ENCODE assay signal across 1 cellular context in the genomic region with DNA sequence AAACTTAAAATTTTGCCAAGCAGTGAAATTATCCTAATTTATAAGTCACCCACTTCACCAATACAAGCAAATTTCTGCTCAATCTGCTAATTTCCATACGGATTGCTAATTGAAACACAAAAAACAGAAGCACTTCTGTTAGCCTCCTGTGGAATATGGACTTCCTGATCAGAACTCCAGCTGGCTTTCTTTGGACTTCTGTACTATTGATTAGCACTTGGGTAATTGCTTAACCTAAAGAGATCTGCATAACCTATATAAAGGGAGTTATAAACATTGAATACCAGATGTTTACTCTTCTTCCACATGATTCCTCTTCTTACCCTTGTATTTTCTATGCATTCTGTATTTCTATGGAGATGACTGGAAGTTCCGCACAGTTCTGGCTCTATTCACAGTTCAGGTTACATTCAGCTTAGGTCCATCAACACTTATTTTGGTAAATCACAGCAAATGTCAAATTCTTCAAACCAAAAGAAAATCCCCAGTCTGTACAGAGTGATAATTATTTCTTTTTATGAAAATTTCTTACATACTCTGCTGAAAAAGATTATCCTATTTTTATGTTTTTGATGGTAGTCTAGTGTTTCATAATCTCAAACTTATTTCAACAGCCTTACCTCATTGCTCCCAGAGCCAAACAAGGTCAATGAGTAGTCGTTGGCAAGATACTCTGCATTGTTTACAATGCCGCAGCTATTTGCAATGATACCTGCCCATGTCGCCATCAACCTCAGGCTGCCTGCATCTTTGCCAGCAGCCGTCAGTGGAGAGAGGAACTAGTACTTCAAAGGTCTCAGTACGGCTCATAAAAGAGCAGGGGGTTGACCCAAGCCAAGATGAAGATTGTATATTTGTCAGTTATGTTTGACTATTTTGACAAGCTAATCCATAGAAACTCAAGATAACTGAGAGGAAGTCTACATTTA.
A peak's percentile ranks its signal among the peaks of the same experiment; 100 is the strongest.
TF ChIP-seq lines count a peak whose summit lies in the region.

No MANE protein-coding gene starts in this region.

TF ChIP-seq in HepG2, 621 proteins besides CTCF, POLR2A, EP300 and RAD21 (continued from another document and continues in another):
- TF ChIP-seq, protein P1, sequence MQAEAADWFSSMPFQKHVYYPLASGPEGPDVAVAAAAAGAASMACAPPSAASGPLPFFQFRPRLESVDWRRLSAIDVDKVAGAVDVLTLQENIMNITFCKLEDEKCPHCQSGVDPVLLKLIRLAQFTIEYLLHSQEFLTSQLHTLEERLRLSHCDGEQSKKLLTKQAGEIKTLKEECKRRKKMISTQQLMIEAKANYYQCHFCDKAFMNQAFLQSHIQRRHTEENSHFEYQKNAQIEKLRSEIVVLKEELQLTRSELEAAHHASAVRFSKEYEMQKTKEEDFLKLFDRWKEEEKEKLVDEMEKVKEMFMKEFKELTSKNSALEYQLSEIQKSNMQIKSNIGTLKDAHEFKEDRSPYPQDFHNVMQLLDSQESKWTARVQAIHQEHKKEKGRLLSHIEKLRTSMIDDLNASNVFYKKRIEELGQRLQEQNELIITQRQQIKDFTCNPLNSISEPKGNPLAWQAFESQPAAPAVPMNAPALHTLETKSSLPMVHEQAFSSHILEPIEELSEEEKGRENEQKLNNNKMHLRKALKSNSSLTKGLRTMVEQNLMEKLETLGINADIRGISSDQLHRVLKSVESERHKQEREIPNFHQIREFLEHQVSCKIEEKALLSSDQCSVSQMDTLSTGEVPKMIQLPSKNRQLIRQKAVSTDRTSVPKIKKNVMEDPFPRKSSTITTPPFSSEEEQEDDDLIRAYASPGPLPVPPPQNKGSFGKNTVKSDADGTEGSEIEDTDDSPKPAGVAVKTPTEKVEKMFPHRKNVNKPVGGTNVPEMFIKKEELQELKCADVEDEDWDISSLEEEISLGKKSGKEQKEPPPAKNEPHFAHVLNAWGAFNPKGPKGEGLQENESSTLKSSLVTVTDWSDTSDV (CRISPR knock-in tag; IDR thresholded peaks at IDR 0.05): no peak
- TF ChIP-seq, protein P2, sequence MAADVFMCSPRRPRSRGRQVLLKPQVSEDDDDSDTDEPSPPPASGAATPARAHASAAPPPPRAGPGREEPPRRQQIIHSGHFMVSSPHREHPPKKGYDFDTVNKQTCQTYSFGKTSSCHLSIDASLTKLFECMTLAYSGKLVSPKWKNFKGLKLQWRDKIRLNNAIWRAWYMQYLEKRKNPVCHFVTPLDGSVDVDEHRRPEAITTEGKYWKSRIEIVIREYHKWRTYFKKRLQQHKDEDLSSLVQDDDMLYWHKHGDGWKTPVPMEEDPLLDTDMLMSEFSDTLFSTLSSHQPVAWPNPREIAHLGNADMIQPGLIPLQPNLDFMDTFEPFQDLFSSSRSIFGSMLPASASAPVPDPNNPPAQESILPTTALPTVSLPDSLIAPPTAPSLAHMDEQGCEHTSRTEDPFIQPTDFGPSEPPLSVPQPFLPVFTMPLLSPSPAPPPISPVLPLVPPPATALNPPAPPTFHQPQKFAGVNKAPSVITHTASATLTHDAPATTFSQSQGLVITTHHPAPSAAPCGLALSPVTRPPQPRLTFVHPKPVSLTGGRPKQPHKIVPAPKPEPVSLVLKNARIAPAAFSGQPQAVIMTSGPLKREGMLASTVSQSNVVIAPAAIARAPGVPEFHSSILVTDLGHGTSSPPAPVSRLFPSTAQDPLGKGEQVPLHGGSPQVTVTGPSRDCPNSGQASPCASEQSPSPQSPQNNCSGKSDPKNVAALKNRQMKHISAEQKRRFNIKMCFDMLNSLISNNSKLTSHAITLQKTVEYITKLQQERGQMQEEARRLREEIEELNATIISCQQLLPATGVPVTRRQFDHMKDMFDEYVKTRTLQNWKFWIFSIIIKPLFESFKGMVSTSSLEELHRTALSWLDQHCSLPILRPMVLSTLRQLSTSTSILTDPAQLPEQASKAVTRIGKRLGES (CRISPR knock-in tag; IDR thresholded peaks at IDR 0.05; ENCODE audit: borderline replicate concordance): no peak
- peak; percentile 36; the same call in 1 of the 2 replicates for TF ChIP-seq POGZ (CRISPR knock-in tag; IDR thresholded peaks at IDR 0.05)
- TF ChIP-seq SOX6 (IDR thresholded peaks at IDR 0.05): no peak
- TF ChIP-seq SOX6 (CRISPR knock-in tag; IDR thresholded peaks at IDR 0.05): peak; percentile 72
- TF ChIP-seq FOXK1 (CRISPR knock-in tag; IDR thresholded peaks at IDR 0.05; ENCODE audit: borderline replicate concordance, low read depth): peak; percentile 72; the same call in 1 of the 2 replicates
- peak; percentile 64 for TF ChIP-seq FOXO1 (CRISPR knock-in tag; IDR thresholded peaks at IDR 0.05)
- TF ChIP-seq HOXA7 (CRISPR knock-in tag; IDR thresholded peaks at IDR 0.05): no peak
- TF ChIP-seq CREM (IDR thresholded peaks at IDR 0.05): no peak
- TF ChIP-seq CREM (CRISPR knock-in tag; IDR thresholded peaks at IDR 0.05): no peak
- TF ChIP-seq HMG20A (CRISPR knock-in tag; IDR thresholded peaks at IDR 0.05; ENCODE audit: borderline replicate concordance): peak; percentile 82
- 0 out of 2 replicates have a peak, but pooled peaks have one; percentile 34 for TF ChIP-seq HDAC2 (CRISPR knock-in tag; IDR thresholded peaks at IDR 0.05)
- TF ChIP-seq, protein P3, sequence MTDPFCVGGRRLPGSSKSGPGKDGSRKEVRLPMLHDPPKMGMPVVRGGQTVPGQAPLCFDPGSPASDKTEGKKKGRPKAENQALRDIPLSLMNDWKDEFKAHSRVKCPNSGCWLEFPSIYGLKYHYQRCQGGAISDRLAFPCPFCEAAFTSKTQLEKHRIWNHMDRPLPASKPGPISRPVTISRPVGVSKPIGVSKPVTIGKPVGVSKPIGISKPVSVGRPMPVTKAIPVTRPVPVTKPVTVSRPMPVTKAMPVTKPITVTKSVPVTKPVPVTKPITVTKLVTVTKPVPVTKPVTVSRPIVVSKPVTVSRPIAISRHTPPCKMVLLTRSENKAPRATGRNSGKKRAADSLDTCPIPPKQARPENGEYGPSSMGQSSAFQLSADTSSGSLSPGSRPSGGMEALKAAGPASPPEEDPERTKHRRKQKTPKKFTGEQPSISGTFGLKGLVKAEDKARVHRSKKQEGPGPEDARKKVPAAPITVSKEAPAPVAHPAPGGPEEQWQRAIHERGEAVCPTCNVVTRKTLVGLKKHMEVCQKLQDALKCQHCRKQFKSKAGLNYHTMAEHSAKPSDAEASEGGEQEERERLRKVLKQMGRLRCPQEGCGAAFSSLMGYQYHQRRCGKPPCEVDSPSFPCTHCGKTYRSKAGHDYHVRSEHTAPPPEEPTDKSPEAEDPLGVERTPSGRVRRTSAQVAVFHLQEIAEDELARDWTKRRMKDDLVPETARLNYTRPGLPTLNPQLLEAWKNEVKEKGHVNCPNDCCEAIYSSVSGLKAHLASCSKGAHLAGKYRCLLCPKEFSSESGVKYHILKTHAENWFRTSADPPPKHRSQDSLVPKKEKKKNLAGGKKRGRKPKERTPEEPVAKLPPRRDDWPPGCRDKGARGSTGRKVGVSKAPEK (CRISPR knock-in tag; IDR thresholded peaks at IDR 0.05; ENCODE audit: borderline replicate concordance): no peak
- no peak for TF ChIP-seq ZNF652 (CRISPR knock-in tag; IDR thresholded peaks at IDR 0.05; ENCODE audit: borderline replicate concordance, low read depth)
- TF ChIP-seq ZNF530 (CRISPR knock-in tag; IDR thresholded peaks at IDR 0.05; ENCODE audit: low read depth): no peak
- TF ChIP-seq ZNF263 (CRISPR knock-in tag; IDR thresholded peaks at IDR 0.05): no peak
- TF ChIP-seq, protein P4, sequence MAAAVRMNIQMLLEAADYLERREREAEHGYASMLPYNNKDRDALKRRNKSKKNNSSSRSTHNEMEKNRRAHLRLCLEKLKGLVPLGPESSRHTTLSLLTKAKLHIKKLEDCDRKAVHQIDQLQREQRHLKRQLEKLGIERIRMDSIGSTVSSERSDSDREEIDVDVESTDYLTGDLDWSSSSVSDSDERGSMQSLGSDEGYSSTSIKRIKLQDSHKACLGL (CRISPR knock-in tag; IDR thresholded peaks at IDR 0.05): no peak
- TF ChIP-seq HNF4G (IDR thresholded peaks at IDR 0.05; ENCODE audit: borderline replicate concordance, low read depth, low read length): 0 out of 2 replicates have a peak, but pooled peaks have one; percentile 63
- TF ChIP-seq HNF4G (CRISPR knock-in tag; IDR thresholded peaks at IDR 0.05; ENCODE audit: borderline replicate concordance, low read depth): no peak
- TF ChIP-seq ZNF441 (CRISPR knock-in tag; IDR thresholded peaks at IDR 0.05; ENCODE audit: borderline replicate concordance): no peak
- TF ChIP-seq GTF3A (CRISPR knock-in tag; conservative IDR thresholded peaks at IDR 0.05): no peak
- no peak for TF ChIP-seq ZNF768 (CRISPR knock-in tag; IDR thresholded peaks at IDR 0.05)
- TF ChIP-seq, protein P5, sequence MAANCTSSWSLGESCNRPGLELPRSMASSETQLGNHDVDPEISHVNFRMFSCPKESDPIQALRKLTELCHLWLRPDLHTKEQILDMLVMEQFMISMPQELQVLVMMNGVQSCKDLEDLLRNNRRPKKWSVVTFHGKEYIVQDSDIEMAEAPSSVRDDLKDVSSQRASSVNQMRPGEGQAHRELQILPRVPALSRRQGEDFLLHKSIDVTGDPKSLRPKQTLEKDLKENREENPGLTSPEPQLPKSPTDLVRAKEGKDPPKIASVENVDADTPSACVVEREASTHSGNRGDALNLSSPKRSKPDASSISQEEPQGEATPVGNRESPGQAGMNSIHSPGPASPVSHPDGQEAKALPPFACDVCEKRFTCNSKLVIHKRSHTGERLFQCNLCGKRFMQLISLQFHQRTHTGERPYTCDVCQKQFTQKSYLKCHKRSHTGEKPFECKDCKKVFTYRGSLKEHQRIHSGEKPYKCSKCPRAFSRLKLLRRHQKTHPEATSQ (CRISPR knock-in tag; IDR thresholded peaks at IDR 0.05; ENCODE audit: borderline replicate concordance): no peak
- TF ChIP-seq, protein P6, sequence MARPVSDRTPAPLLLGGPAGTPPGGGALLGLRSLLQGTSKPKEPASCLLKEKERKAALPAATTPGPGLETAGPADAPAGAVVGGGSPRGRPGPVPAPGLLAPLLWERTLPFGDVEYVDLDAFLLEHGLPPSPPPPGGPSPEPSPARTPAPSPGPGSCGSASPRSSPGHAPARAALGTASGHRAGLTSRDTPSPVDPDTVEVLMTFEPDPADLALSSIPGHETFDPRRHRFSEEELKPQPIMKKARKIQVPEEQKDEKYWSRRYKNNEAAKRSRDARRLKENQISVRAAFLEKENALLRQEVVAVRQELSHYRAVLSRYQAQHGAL (CRISPR knock-in tag; IDR thresholded peaks at IDR 0.05; ENCODE audit: not compliant biosample characterization): no peak
- TF ChIP-seq YY1 (IDR thresholded peaks at IDR 0.05; ENCODE audit: insufficient read depth, insufficient replicate concordance, low read depth, low read length): no peak
- TF ChIP-seq ZFP36 (IDR thresholded peaks at IDR 0.05; ENCODE audit: borderline replicate concordance, low read depth, low read length, partially characterized antibody): no peak
- peak; percentile 72 for TF ChIP-seq RARA (CRISPR knock-in tag; IDR thresholded peaks at IDR 0.05)
- peak; percentile 54 for TF ChIP-seq CEBPG (CRISPR knock-in tag; IDR thresholded peaks at IDR 0.05)
- TF ChIP-seq, protein P7, sequence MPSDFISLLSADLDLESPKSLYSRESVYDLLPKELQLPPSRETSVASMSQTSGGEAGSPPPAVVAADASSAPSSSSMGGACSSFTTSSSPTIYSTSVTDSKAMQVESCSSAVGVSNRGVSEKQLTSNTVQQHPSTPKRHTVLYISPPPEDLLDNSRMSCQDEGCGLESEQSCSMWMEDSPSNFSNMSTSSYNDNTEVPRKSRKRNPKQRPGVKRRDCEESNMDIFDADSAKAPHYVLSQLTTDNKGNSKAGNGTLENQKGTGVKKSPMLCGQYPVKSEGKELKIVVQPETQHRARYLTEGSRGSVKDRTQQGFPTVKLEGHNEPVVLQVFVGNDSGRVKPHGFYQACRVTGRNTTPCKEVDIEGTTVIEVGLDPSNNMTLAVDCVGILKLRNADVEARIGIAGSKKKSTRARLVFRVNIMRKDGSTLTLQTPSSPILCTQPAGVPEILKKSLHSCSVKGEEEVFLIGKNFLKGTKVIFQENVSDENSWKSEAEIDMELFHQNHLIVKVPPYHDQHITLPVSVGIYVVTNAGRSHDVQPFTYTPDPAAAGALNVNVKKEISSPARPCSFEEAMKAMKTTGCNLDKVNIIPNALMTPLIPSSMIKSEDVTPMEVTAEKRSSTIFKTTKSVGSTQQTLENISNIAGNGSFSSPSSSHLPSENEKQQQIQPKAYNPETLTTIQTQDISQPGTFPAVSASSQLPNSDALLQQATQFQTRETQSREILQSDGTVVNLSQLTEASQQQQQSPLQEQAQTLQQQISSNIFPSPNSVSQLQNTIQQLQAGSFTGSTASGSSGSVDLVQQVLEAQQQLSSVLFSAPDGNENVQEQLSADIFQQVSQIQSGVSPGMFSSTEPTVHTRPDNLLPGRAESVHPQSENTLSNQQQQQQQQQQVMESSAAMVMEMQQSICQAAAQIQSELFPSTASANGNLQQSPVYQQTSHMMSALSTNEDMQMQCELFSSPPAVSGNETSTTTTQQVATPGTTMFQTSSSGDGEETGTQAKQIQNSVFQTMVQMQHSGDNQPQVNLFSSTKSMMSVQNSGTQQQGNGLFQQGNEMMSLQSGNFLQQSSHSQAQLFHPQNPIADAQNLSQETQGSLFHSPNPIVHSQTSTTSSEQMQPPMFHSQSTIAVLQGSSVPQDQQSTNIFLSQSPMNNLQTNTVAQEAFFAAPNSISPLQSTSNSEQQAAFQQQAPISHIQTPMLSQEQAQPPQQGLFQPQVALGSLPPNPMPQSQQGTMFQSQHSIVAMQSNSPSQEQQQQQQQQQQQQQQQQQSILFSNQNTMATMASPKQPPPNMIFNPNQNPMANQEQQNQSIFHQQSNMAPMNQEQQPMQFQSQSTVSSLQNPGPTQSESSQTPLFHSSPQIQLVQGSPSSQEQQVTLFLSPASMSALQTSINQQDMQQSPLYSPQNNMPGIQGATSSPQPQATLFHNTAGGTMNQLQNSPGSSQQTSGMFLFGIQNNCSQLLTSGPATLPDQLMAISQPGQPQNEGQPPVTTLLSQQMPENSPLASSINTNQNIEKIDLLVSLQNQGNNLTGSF (CRISPR knock-in tag; IDR thresholded peaks at IDR 0.05): no peak
- TF ChIP-seq, protein P8, sequence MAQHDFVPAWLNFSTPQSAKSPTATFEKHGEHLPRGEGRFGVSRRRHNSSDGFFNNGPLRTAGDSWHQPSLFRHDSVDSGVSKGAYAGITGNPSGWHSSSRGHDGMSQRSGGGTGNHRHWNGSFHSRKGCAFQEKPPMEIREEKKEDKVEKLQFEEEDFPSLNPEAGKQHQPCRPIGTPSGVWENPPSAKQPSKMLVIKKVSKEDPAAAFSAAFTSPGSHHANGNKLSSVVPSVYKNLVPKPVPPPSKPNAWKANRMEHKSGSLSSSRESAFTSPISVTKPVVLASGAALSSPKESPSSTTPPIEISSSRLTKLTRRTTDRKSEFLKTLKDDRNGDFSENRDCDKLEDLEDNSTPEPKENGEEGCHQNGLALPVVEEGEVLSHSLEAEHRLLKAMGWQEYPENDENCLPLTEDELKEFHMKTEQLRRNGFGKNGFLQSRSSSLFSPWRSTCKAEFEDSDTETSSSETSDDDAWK (CRISPR knock-in tag; IDR thresholded peaks at IDR 0.05): no peak
- TF ChIP-seq ERF (CRISPR knock-in tag; IDR thresholded peaks at IDR 0.05): no peak
- TF ChIP-seq ZEB1 (IDR thresholded peaks at IDR 0.05; ENCODE audit: insufficient replicate concordance, low read depth): peak; percentile 29
- TF ChIP-seq NCOR1 (IDR thresholded peaks at IDR 0.05; ENCODE audit: borderline replicate concordance, low read length): peak; percentile 79; the same call in 1 of the 2 replicates
- TF ChIP-seq MATR3 (CRISPR knock-in tag; IDR thresholded peaks at IDR 0.05): no peak
- TF ChIP-seq, protein P9, sequence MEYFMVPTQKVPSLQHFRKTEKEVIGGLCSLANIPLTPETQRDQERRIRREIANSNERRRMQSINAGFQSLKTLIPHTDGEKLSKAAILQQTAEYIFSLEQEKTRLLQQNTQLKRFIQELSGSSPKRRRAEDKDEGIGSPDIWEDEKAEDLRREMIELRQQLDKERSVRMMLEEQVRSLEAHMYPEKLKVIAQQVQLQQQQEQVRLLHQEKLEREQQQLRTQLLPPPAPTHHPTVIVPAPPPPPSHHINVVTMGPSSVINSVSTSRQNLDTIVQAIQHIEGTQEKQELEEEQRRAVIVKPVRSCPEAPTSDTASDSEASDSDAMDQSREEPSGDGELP (IDR thresholded peaks at IDR 0.05; ENCODE audit: borderline replicate concordance, low read depth): peak; percentile 58; the same call in 1 of the 2 replicates
